ENCODE assay signal across 23 cellular contexts in genomic region chr6:161342039-161342438, GRCh38.
"Had no signal": no experiment of that assay in that cellular context is flagged by ENCODE, and none has a peak within 500 bp of the region (broad histone marks: within the 10 kb centered on the region; RNA-seq: fewer than 3 reads in every experiment).

No MANE protein-coding gene starts in this region.

- H3K36me3 ChIP-seq: esophagus squamous epithelium, gastroesophageal sphincter, ovary, suprapubic skin, tibial artery, upper lobe of right lung had no signal

- H3K4me1 ChIP-seq: esophagus squamous epithelium, gastroesophageal sphincter, suprapubic skin, tibial artery, upper lobe of right lung had no signal

- H3K9me3 ChIP-seq: esophagus squamous epithelium, gastroesophageal sphincter, mucosa of descending colon, ovary, suprapubic skin, tibial artery, upper lobe of right lung had no signal

- H3K4me3 ChIP-seq: coronary artery, dorsolateral prefrontal cortex, esophagus squamous epithelium, gastroesophageal sphincter, mucosa of descending colon, ovary, suprapubic skin, tibial artery, upper lobe of right lung had no signal

- FAIRE-seq: keratinocyte had no signal

- DNase-seq: central memory CD4-positive, alpha-beta T cell; dorsolateral prefrontal cortex; effector memory CD8-positive, alpha-beta T cell; esophagus squamous epithelium; foreskin fibroblast; glutamatergic neuron; immature natural killer cell; left cardiac atrium; left ventricle myocardium superior; mucosa of descending colon; natural killer cell; ovary; right cardiac atrium; stimulated activated CD4-positive, alpha-beta T cell treated with anti-CD3 and anti-CD28 coated beads, Interleukin-4, amount 100 ng/mL, for 1 hour; stimulated activated CD8-positive, alpha-beta memory T cell treated with anti-CD3 and anti-CD28 coated beads, Interleukin-4, amount 100 ng/mL, for 48 hours; stimulated activated naive CD8-positive, alpha-beta T cell treated with anti-CD3 and anti-CD28 coated beads, Interleukin-15, Interleukin-2, amounts not matched to agents 100 U/mL and 50 U/mL, for 24 hours; tibial artery; upper lobe of right lung had no signal

- H3K27ac ChIP-seq: coronary artery, dorsolateral prefrontal cortex, esophagus squamous epithelium, gastroesophageal sphincter, ovary, suprapubic skin, tibial artery, upper lobe of right lung had no signal

- H3K27me3 ChIP-seq: dorsolateral prefrontal cortex, esophagus squamous epithelium, ovary, suprapubic skin, tibial artery, upper lobe of right lung had no signal

- ATAC-seq: effector memory CD8-positive, alpha-beta T cell; gastroesophageal sphincter; mucosa of descending colon; natural killer cell; stimulated activated effector memory CD8-positive, alpha-beta T cell treated with anti-CD3 and anti-CD28 coated beads, Interleukin-12 subunit alpha, Interleukin-12 subunit beta, amount 100 ng/mL, for 72 hours; stimulated activated naive CD8-positive, alpha-beta T cell treated with anti-CD3 and anti-CD28 coated beads, Interleukin-15, Interleukin-2, amounts not matched to agents 100 U/mL and 50 U/mL, for 24 hours; upper lobe of right lung had no signal
